1 cellular context compared by ENCODE assay signal in genomic region chr5:56480305-56481146, GRCh38.
TF ChIP-seq lines count a peak whose summit lies in the region.

No MANE protein-coding gene starts in this region.

TF ChIP-seq in HepG2, 621 proteins besides CTCF, POLR2A, EP300 and RAD21 (continued from another document and continues in another):
- TF ChIP-seq, protein P1, sequence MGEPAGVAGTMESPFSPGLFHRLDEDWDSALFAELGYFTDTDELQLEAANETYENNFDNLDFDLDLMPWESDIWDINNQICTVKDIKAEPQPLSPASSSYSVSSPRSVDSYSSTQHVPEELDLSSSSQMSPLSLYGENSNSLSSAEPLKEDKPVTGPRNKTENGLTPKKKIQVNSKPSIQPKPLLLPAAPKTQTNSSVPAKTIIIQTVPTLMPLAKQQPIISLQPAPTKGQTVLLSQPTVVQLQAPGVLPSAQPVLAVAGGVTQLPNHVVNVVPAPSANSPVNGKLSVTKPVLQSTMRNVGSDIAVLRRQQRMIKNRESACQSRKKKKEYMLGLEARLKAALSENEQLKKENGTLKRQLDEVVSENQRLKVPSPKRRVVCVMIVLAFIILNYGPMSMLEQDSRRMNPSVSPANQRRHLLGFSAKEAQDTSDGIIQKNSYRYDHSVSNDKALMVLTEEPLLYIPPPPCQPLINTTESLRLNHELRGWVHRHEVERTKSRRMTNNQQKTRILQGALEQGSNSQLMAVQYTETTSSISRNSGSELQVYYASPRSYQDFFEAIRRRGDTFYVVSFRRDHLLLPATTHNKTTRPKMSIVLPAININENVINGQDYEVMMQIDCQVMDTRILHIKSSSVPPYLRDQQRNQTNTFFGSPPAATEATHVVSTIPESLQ (CRISPR knock-in tag; conservative IDR thresholded peaks at IDR 0.05) = no peak
- TF ChIP-seq HIC2 (CRISPR knock-in tag; IDR thresholded peaks at IDR 0.05; ENCODE audit: low read depth) (no peak), TCF7L2 (IDR thresholded peaks at IDR 0.05; ENCODE audit: low read depth, low read length) (no peak), ZNF34 (CRISPR knock-in tag; IDR thresholded peaks at IDR 0.05; ENCODE audit: borderline replicate concordance) (0 out of 2 replicates have a peak, but pooled peaks have one; percentile 27), ZNF296 (CRISPR knock-in tag; conservative IDR thresholded peaks at IDR 0.05) (no peak), ZNF577 (CRISPR knock-in tag; IDR thresholded peaks at IDR 0.05; ENCODE audit: borderline replicate concordance, low read depth) (no peak), ZMYM2 (CRISPR knock-in tag; IDR thresholded peaks at IDR 0.05) (no peak), KLF9 (CRISPR knock-in tag; IDR thresholded peaks at IDR 0.05; ENCODE audit: low read depth) (no peak), ZNF749 (CRISPR knock-in tag; IDR thresholded peaks at IDR 0.05; ENCODE audit: borderline replicate concordance) (peak; percentile 55; the same call in 1 of the 2 replicates), ZSCAN20 (CRISPR knock-in tag; IDR thresholded peaks at IDR 0.05; ENCODE audit: borderline replicate concordance) (no peak), HMG20B (CRISPR knock-in tag; conservative IDR thresholded peaks at IDR 0.05) (peak; percentile 59; the same call in 1 of the 2 replicates), HNF1B (CRISPR knock-in tag; IDR thresholded peaks at IDR 0.05) (peak; percentile 85), RBFOX2 (IDR thresholded peaks at IDR 0.05; ENCODE audit: low read depth, low read length) (peak; percentile 84), ZNF556 (CRISPR knock-in tag; IDR thresholded peaks at IDR 0.05; ENCODE audit: borderline replicate concordance) (no peak), ZNF709 (CRISPR knock-in tag; IDR thresholded peaks at IDR 0.05) (no peak), ZNF17 (CRISPR knock-in tag; IDR thresholded peaks at IDR 0.05) (no peak), ZSCAN21 (CRISPR knock-in tag; IDR thresholded peaks at IDR 0.05; ENCODE audit: borderline replicate concordance) (no peak), RCOR2 (CRISPR knock-in tag; IDR thresholded peaks at IDR 0.05) (peak; percentile 76), NFKBIZ (CRISPR knock-in tag; IDR thresholded peaks at IDR 0.05) (peak; percentile 32; the same call in 1 of the 2 replicates), ETS1 (CRISPR knock-in tag; IDR thresholded peaks at IDR 0.05) (no peak), FOXJ3 (CRISPR knock-in tag; IDR thresholded peaks at IDR 0.05; ENCODE audit: borderline replicate concordance) (peak; percentile 85), CREM (IDR thresholded peaks at IDR 0.05) (peak; percentile 84), CREM (CRISPR knock-in tag; IDR thresholded peaks at IDR 0.05) (no peak), KLF11 (CRISPR knock-in tag; IDR thresholded peaks at IDR 0.05) (peak; percentile 83; the same call in 1 of the 2 replicates), ZNF180 (CRISPR knock-in tag; IDR thresholded peaks at IDR 0.05; ENCODE audit: borderline replicate concordance, low read depth) (no peak), STAG1 (CRISPR knock-in tag; IDR thresholded peaks at IDR 0.05) (peak; percentile 36), ZNF598 (CRISPR knock-in tag; IDR thresholded peaks at IDR 0.05; ENCODE audit: borderline replicate concordance) (peak; percentile 49; the same call in 1 of the 2 replicates), ZBTB21 (CRISPR knock-in tag; IDR thresholded peaks at IDR 0.05) (no peak), IKZF1 (IDR thresholded peaks at IDR 0.05) (no peak), ZNF781 (CRISPR knock-in tag; IDR thresholded peaks at IDR 0.05; ENCODE audit: borderline replicate concordance, not compliant biosample characterization) (peak; percentile 39), ZNF446 (CRISPR knock-in tag; IDR thresholded peaks at IDR 0.05) (no peak), CHD2 (IDR thresholded peaks at IDR 0.05; ENCODE audit: low read depth, low read length) (no peak), ZNF639 (CRISPR knock-in tag; conservative IDR thresholded peaks at IDR 0.05) (peak; percentile 55; the same call in 1 of the 2 replicates), ARID2 (CRISPR knock-in tag; IDR thresholded peaks at IDR 0.05; ENCODE audit: borderline replicate concordance) (0 out of 2 replicates have a peak, but pooled peaks have one; percentile 4), MEF2D (CRISPR knock-in tag; IDR thresholded peaks at IDR 0.05) (no peak), CCAR2 (optimal IDR thresholded peaks at IDR 0.05; ENCODE audit: low read depth, low read length) (no peak), NFAT5 (CRISPR knock-in tag; IDR thresholded peaks at IDR 0.05) (no peak), ZNF841 (CRISPR knock-in tag; IDR thresholded peaks at IDR 0.05; ENCODE audit: borderline replicate concordance) (no peak), SRY (CRISPR knock-in tag; IDR thresholded peaks at IDR 0.05) (no peak), GTF3A (CRISPR knock-in tag; conservative IDR thresholded peaks at IDR 0.05) (no peak), KDM5B (CRISPR knock-in tag; IDR thresholded peaks at IDR 0.05; ENCODE audit: borderline replicate concordance) (no peak; the same call in 1 of the 2 replicates), HNF4G (IDR thresholded peaks at IDR 0.05; ENCODE audit: borderline replicate concordance, low read depth, low read length) (peak; percentile 70), HNF4G (CRISPR knock-in tag; IDR thresholded peaks at IDR 0.05; ENCODE audit: borderline replicate concordance, low read depth) (no peak; the same call in 1 of the 2 replicates), NAIF1 (CRISPR knock-in tag; IDR thresholded peaks at IDR 0.05; ENCODE audit: borderline replicate concordance) (peak; percentile 64), MIXL1 (CRISPR knock-in tag; IDR thresholded peaks at IDR 0.05) (peak; percentile 79; the same call in 1 of the 2 replicates), TRIM24 (CRISPR knock-in tag; IDR thresholded peaks at IDR 0.05) (no peak), SETDB1 (CRISPR knock-in tag; IDR thresholded peaks at IDR 0.05; ENCODE audit: borderline replicate concordance) (no peak), TBL1XR1 (IDR thresholded peaks at IDR 0.05; ENCODE audit: borderline replicate concordance, low read length, partially characterized antibody) (peak; percentile 81), DMAP1 (CRISPR knock-in tag; IDR thresholded peaks at IDR 0.05) (peak; percentile 73), ZNF431 (CRISPR knock-in tag; IDR thresholded peaks at IDR 0.05; ENCODE audit: borderline replicate concordance, low read depth) (no peak), SP1 (IDR thresholded peaks at IDR 0.05) (no peak), SP1 (CRISPR knock-in tag; IDR thresholded peaks at IDR 0.05) (no peak), TEAD3 (CRISPR knock-in tag; optimal IDR thresholded peaks at IDR 0.05; ENCODE audit: borderline replicate concordance) (peak; percentile 60), PRMT3 (CRISPR knock-in tag; IDR thresholded peaks at IDR 0.05; ENCODE audit: borderline replicate concordance, low read depth) (no peak)
- TF ChIP-seq, protein P2, sequence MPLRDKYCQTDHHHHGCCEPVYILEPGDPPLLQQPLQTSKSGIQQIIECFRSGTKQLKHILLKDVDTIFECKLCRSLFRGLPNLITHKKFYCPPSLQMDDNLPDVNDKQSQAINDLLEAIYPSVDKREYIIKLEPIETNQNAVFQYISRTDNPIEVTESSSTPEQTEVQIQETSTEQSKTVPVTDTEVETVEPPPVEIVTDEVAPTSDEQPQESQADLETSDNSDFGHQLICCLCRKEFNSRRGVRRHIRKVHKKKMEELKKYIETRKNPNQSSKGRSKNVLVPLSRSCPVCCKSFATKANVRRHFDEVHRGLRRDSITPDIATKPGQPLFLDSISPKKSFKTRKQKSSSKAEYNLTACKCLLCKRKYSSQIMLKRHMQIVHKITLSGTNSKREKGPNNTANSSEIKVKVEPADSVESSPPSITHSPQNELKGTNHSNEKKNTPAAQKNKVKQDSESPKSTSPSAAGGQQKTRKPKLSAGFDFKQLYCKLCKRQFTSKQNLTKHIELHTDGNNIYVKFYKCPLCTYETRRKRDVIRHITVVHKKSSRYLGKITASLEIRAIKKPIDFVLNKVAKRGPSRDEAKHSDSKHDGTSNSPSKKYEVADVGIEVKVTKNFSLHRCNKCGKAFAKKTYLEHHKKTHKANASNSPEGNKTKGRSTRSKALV (CRISPR knock-in tag; IDR thresholded peaks at IDR 0.05) = no peak
- TF ChIP-seq, protein P3, sequence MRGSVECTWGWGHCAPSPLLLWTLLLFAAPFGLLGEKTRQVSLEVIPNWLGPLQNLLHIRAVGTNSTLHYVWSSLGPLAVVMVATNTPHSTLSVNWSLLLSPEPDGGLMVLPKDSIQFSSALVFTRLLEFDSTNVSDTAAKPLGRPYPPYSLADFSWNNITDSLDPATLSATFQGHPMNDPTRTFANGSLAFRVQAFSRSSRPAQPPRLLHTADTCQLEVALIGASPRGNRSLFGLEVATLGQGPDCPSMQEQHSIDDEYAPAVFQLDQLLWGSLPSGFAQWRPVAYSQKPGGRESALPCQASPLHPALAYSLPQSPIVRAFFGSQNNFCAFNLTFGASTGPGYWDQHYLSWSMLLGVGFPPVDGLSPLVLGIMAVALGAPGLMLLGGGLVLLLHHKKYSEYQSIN (CRISPR knock-in tag; IDR thresholded peaks at IDR 0.05; ENCODE audit: borderline replicate concordance) = no peak
